Comparison of ENCODE assay signal across 16 cellular contexts in the genomic region with DNA sequence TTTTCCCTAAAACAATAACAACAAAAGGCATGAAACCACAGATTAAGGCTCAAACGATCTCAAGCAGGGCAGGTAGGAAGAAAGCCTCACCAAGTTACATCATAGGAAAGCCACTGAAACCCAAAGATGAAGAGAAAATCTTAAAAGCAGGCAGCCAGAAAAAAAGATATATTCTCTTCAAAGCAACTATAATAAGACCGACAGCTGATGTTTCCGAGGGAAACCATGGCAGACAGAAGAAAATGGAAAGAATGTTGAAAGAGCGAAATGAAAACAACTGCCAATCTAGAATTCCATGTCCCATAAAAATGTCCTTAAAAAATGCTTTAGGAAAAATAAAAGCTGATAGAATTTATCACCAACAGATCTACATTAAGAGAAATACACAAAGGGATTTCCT.
"Had no signal": no experiment of that assay in that cellular context is flagged by ENCODE, and none has a peak within 500 bp of the region (broad histone marks: within the 10 kb centered on the region; RNA-seq: fewer than 3 reads in every experiment).

No MANE protein-coding gene starts in this region.

- H3K36me3 ChIP-seq: gastrocnemius medialis, heart left ventricle, pancreas, tibial artery had no signal

- H3K4me3 ChIP-seq: heart left ventricle, lung, pancreas, tibial artery had no signal

- DNase-seq: activated CD4-positive, alpha-beta T cell treated with anti-CD3 and anti-CD28 coated beads, Interleukin-2, amount 50 U/mL, for 4 hours; activated CD4-positive, CD25-positive, alpha-beta regulatory T cell treated with anti-CD3 and anti-CD28 coated beads, Interleukin-2, amount 50 U/mL, for 72 hours; activated naive CD4-positive, alpha-beta T cell; activated naive CD8-positive, alpha-beta T cell treated with anti-CD3 and anti-CD28 coated beads, Interleukin-2, amount 10 ng/mL, durations not matched to agents 7 days and 5 days; activated T-cell treated with anti-CD3 and anti-CD28 coated beads for 4 hours; aorta; gastrocnemius medialis; heart left ventricle; left colon; naive B cell; pancreas; T-helper 17 cell; tibial artery had no signal

- H3K9me3 ChIP-seq: pancreas had no signal

- H3K27ac ChIP-seq: epithelial cell of prostate, heart left ventricle, pancreas, tibial artery had no signal

- H3K4me1 ChIP-seq: gastrocnemius medialis, heart left ventricle, pancreas, tibial artery had no signal

- ATAC-seq: gastrocnemius medialis; heart left ventricle; left colon; pancreas; stimulated activated memory B cell treated with anti-CD40 and anti-IgM and Interleukin-4, amounts not matched to agents 10 μg/mL and 1 μg/mL and 100 μg/mL, for 72 hours; T-helper 17 cell had no signal

- H3K27me3 ChIP-seq: gastrocnemius medialis, heart left ventricle, pancreas, tibial artery had no signal
